27 cellular contexts compared by ENCODE assay signal in the genomic region with DNA sequence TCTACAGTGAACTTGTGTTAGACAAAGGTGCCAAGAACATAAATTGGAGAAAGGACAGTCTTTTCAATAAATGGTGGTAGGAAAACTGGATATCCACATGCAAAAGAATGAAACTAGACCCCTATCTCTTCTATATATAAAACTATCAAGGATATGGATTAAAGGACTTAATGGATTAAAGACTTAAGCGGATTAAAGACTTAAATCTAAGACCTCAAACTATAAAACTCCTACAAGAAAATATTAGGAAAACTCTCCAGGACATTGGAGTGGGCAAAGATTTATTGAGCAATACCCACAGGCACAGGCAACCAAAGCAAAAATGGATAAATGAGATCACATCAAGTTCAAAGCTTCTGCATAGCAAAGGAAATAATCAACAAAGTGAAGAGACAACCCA.
"Had no signal": no experiment of that assay in that cellular context is flagged by ENCODE, and none has a peak within 500 bp of the region (broad histone marks: within the 10 kb centered on the region; RNA-seq: fewer than 3 reads in every experiment).

No MANE protein-coding gene starts in this region.

- H3K27me3 Mint-ChIP-seq: stimulated activated naive B cell treated with anti-CD40 and anti-IgM and Interleukin-4, amounts not matched to agents 10 μg/mL and 1 μg/mL and 100 μg/mL, for 72 hours; stimulated activated naive CD8-positive, alpha-beta T cell treated with anti-CD3 and anti-CD28 coated beads, Interleukin-15, Interleukin-2, amounts not matched to agents 100 ng/mL and 50 ng/mL, for 24 hours had no signal

- H3K4me3 ChIP-seq: neural progenitor cell, pancreas, prostate gland, right lobe of liver, sigmoid colon, stomach, thoracic aorta, thyroid gland, tibial nerve, upper lobe of left lung, vagina had no signal

- FAIRE-seq: pancreas, small intestine, urothelium cell line had no signal

- H3K27ac Mint-ChIP-seq: natural killer cell; nephron; neural progenitor cell; stimulated activated effector memory CD8-positive, alpha-beta T cell treated with anti-CD3 and anti-CD28 coated beads, Interleukin-12 subunit alpha, Interleukin-12 subunit beta, amount 100 ng/mL, for 72 hours; stimulated activated naive B cell treated with anti-CD40 and anti-IgM and Interleukin-4, amounts not matched to agents 10 μg/mL and 1 μg/mL and 100 μg/mL, for 72 hours; stimulated activated naive CD8-positive, alpha-beta T cell treated with anti-CD3 and anti-CD28 coated beads, Interleukin-15, Interleukin-2, amounts not matched to agents 100 ng/mL and 50 ng/mL, for 24 hours had no signal

- DNase-seq: natural killer cell; occipital lobe; pancreas; retina; right cardiac atrium; right lobe of liver; sigmoid colon; small intestine; stimulated activated CD4-positive, alpha-beta T cell treated with anti-CD3 and anti-CD28 coated beads, Interleukin-15, amount 100 ng/mL, for 24 hours; stimulated activated CD4-positive, alpha-beta T cell treated with anti-CD3 and anti-CD28 coated beads, Interleukin-2, amount 100 ng/mL, for 24 hours; stimulated activated CD4-positive, alpha-beta T cell treated with anti-CD3 and anti-CD28 coated beads, Interleukin-2, amount 100 ng/mL, for 48 hours; stimulated activated CD4-positive, alpha-beta T cell treated with anti-CD3 and anti-CD28 coated beads, Interleukin-4, amount 100 ng/mL, for 24 hours; stimulated activated naive B cell treated with anti-CD40 and anti-IgM and Interleukin-4, amounts not matched to agents 10 μg/mL and 1 μg/mL and 100 μg/mL, for 72 hours; stimulated activated naive CD4-positive, alpha-beta T cell treated with Interleukin-2 at 50 U/mL for 16 hours; stomach; thyroid gland; trophoblast cell; upper lobe of left lung had no signal

- H3K4me3 Mint-ChIP-seq: natural killer cell; nephron; neural progenitor cell; stimulated activated effector memory CD8-positive, alpha-beta T cell treated with anti-CD3 and anti-CD28 coated beads, Interleukin-12 subunit alpha, Interleukin-12 subunit beta, amount 100 ng/mL, for 72 hours; stimulated activated naive B cell treated with anti-CD40 and anti-IgM and Interleukin-4, amounts not matched to agents 10 μg/mL and 1 μg/mL and 100 μg/mL, for 72 hours; stimulated activated naive CD8-positive, alpha-beta T cell treated with anti-CD3 and anti-CD28 coated beads, Interleukin-15, Interleukin-2, amounts not matched to agents 100 ng/mL and 50 ng/mL, for 24 hours had no signal

- ATAC-seq: natural killer cell; pancreas; right cardiac atrium; right lobe of liver; stimulated activated effector memory CD8-positive, alpha-beta T cell treated with anti-CD3 and anti-CD28 coated beads, Interleukin-12 subunit alpha, Interleukin-12 subunit beta, amount 100 ng/mL, for 72 hours; stimulated activated naive B cell treated with anti-CD40 and anti-IgM and Interleukin-4, amounts not matched to agents 10 μg/mL and 1 μg/mL and 100 μg/mL, for 72 hours had no signal

- H3K36me3 Mint-ChIP-seq: neural progenitor cell; stimulated activated effector memory CD8-positive, alpha-beta T cell treated with anti-CD3 and anti-CD28 coated beads, Interleukin-12 subunit alpha, Interleukin-12 subunit beta, amount 100 ng/mL, for 72 hours; stimulated activated naive B cell treated with anti-CD40 and anti-IgM and Interleukin-4, amounts not matched to agents 10 μg/mL and 1 μg/mL and 100 μg/mL, for 72 hours had no signal

- H3K4me1 Mint-ChIP-seq: natural killer cell; nephron; stimulated activated effector memory CD8-positive, alpha-beta T cell treated with anti-CD3 and anti-CD28 coated beads, Interleukin-12 subunit alpha, Interleukin-12 subunit beta, amount 100 ng/mL, for 72 hours; stimulated activated naive B cell treated with anti-CD40 and anti-IgM and Interleukin-4, amounts not matched to agents 10 μg/mL and 1 μg/mL and 100 μg/mL, for 72 hours had no signal
